In the genomic region with DNA sequence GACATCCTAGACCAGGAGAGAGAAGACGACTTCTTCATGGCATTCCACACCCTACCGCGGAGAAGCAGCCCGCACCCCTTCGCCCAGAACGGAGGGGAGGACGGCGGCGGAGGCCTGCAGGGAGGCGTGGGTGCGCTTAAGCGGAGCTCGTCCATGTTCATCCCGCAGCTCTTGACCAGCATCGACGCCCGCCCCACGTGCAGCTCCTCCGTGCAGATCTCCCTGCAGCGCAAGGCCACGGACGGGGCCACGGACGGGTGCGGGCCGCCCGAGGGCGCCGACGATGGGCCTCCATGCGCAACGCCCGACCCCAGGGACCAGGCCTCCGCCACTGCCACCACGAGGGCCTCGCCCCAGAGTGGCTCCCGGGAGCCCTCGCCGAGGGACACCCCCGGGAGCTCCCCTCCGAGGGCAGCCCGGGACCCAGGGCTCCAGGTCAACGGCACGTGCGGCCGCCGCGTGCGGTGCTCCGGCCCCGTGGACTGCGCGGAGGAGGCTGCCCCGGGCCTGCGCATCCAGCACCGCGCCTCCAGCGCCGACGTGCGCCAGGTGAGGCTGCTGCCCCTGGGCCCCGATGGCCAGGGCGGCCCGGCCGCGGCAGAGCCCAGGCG, we compare ENCODE assay signal across 1 cellular context.
TF ChIP-seq lines count a peak whose summit lies in the region.

No MANE protein-coding gene starts in this region.

TF ChIP-seq in HepG2, 621 proteins besides CTCF, POLR2A, EP300 and RAD21 (continued from another document):
- TF ChIP-seq MXD3 (CRISPR knock-in tag; IDR thresholded peaks at IDR 0.05), result no peak
- TF ChIP-seq ZNF256 (CRISPR knock-in tag; conservative IDR thresholded peaks at IDR 0.05), result no peak
- TF ChIP-seq GZF1 (CRISPR knock-in tag; IDR thresholded peaks at IDR 0.05), result no peak
- TF ChIP-seq PATZ1 (CRISPR knock-in tag; IDR thresholded peaks at IDR 0.05), result no peak
- no peak for TF ChIP-seq YEATS4 (CRISPR knock-in tag; IDR thresholded peaks at IDR 0.05; ENCODE audit: borderline replicate concordance)
- TF ChIP-seq ZNF775 (CRISPR knock-in tag; IDR thresholded peaks at IDR 0.05; ENCODE audit: borderline replicate concordance), result no peak
- no peak for TF ChIP-seq TGIF2 (CRISPR knock-in tag; IDR thresholded peaks at IDR 0.05)
- TF ChIP-seq ZNF205 (CRISPR knock-in tag; IDR thresholded peaks at IDR 0.05), result no peak
- no peak for TF ChIP-seq CHD4 (IDR thresholded peaks at IDR 0.05; ENCODE audit: borderline replicate concordance, low read length)
- TF ChIP-seq MTF1 (CRISPR knock-in tag; IDR thresholded peaks at IDR 0.05), result no peak
- TF ChIP-seq RBFOX2 (IDR thresholded peaks at IDR 0.05; ENCODE audit: low read depth, low read length), result no peak
- no peak for TF ChIP-seq ZNF354B (CRISPR knock-in tag; IDR thresholded peaks at IDR 0.05)
TF ChIP-seq in HepG2: peak in this region for 0.
